ENCODE assay signal across 15 cellular contexts in genomic region chr17:79934653-79934970, GRCh38.
DNase-seq lines count a peak whose midpoint lies in the region; ATAC-seq, FAIRE-seq and TF ChIP-seq lines count a peak whose summit lies in the region.
"Had no signal": no experiment of that assay in that cellular context is flagged by ENCODE, and none has a peak within 500 bp of the region (broad histone marks: within the 10 kb centered on the region; RNA-seq: fewer than 3 reads in every experiment).

No MANE protein-coding gene starts in this region.

- peak overlapping the region; percentile 63; the same call in 1 of the 3 replicates for H3K4me2 ChIP-seq in A549

- FAIRE-seq in A549 (lab: Jason Lieb, UNC), result no peak
- FAIRE-seq: A204.1 had no signal

- no peaks in the 10 kb centered on the region for H3K27me3 ChIP-seq in Caco-2 (replicated peaks; ENCODE audit: control insufficient read depth, insufficient read depth, low read length)

- H3K4me1 ChIP-seq in A549 (peaks cover 69% of the 10 kb centered on the region), Caco-2 (peaks cover 25% of the 10 kb centered on the region), mucosa of descending colon (ENCODE audit: low read depth) (peaks cover 30% of the 10 kb centered on the region)

- no peak overlapping the region for H3K4me3 Mint-ChIP-seq in Caco-2 (ENCODE audit: unreplicated experiment)
- no peak overlapping the region for H3K4me3 Mint-ChIP-seq in activated T-helper 1 cell treated with anti-CD3 and anti-CD28 coated beads, Interleukin-12 subunit alpha, Interleukin-12 subunit beta, Interleukin-2, Interleukin-4 antibody, amounts not matched to agents 30 ng/mL and 10 ng/mL and 1 ng/mL, durations not matched to agents 14 hours and 24 hours and 36 hours
- H3K4me3 Mint-ChIP-seq: H9 had no signal

- no peak overlapping the region for H3K4me3 ChIP-seq in A549
- H3K4me3 ChIP-seq in Caco-2 (ENCODE audit: low read depth, low read length), result no peak overlapping the region
- H3K4me3 ChIP-seq in SK-N-MC, result no peak overlapping the region
- H3K4me3 ChIP-seq in mucosa of descending colon, result no peak overlapping the region
- H3K4me3 ChIP-seq: PC-9, SJCRH30 had no signal

- DNase-seq in A549 (ENCODE audit: low read depth in 1 of 2, low spot score in 1 of 2) (no peak), Caco-2 (no peak), SK-N-MC (ENCODE audit: low read depth, low spot score) (no peak), mucosa of descending colon (peak in 2 of 3 donors; percentile 24 to 33), NCI-H2171 treated with DMSO at 0.1 percent for 48 hours (lab: John Stamatoyannopoulos, UW) (no peak)
- no peak for DNase-seq in activated T-helper 1 cell treated with anti-CD3 and anti-CD28 coated beads, Interleukin-12 subunit alpha, Interleukin-12 subunit beta, Interleukin-2, Interleukin-4 antibody, amounts not matched to agents 30 ng/mL and 10 ng/mL and 1 ng/mL, durations not matched to agents 14 hours and 24 hours and 36 hours (ENCODE audit: low spot score)
- DNase-seq: DND-41, NCI-H1105, NCI-H2081, NCI-H510A, SJCRH30 had no signal

- H3K9me3 ChIP-seq in A549 (no peaks in the 10 kb centered on the region), Caco-2 (no peaks in the 10 kb centered on the region), SK-N-MC (ENCODE audit: low read depth, low read length) (no peaks in the 10 kb centered on the region), mucosa of descending colon (no peaks in the 10 kb centered on the region)
- H3K9me3 ChIP-seq: SJCRH30 had no signal

- peaks cover 30% of the 10 kb centered on the region for H3K36me3 Mint-ChIP-seq in Caco-2 (ENCODE audit: insufficient read depth, unreplicated experiment)
- no peaks in the 10 kb centered on the region for H3K36me3 Mint-ChIP-seq in activated T-helper 1 cell treated with anti-CD3 and anti-CD28 coated beads, Interleukin-12 subunit alpha, Interleukin-12 subunit beta, Interleukin-2, Interleukin-4 antibody, amounts not matched to agents 30 ng/mL and 10 ng/mL and 1 ng/mL, durations not matched to agents 14 hours and 24 hours and 36 hours (ENCODE audit: low read depth)

- 84% methylated on average over 8 of the region's 9 CpGs for WGBS in A549 (ENCODE audit: missing lambda C conversion rate)

- H3K27ac ChIP-seq in A549 (peak overlapping the region; percentile 94), SK-N-MC (peak overlapping the region; percentile 56)
- H3K27ac ChIP-seq: PC-9, SJCRH30 had no signal

- no peak for TF ChIP-seq POLR2A in A549 (IDR thresholded peaks at IDR 0.05; ENCODE audit: low read length)

- H3K4me1 Mint-ChIP-seq in Caco-2 (ENCODE audit: low read depth, unreplicated experiment), result peaks cover 34% of the 10 kb centered on the region
- peaks cover 9% of the 10 kb centered on the region for H3K4me1 Mint-ChIP-seq in activated T-helper 1 cell treated with anti-CD3 and anti-CD28 coated beads, Interleukin-12 subunit alpha, Interleukin-12 subunit beta, Interleukin-2, Interleukin-4 antibody, amounts not matched to agents 30 ng/mL and 10 ng/mL and 1 ng/mL, durations not matched to agents 14 hours and 24 hours and 36 hours (ENCODE audit: low read depth)

- peak overlapping the region; percentile 80 for H3K27ac Mint-ChIP-seq in Caco-2 (ENCODE audit: unreplicated experiment)
- no peak overlapping the region for H3K27ac Mint-ChIP-seq in activated T-helper 1 cell treated with anti-CD3 and anti-CD28 coated beads, Interleukin-12 subunit alpha, Interleukin-12 subunit beta, Interleukin-2, Interleukin-4 antibody, amounts not matched to agents 30 ng/mL and 10 ng/mL and 1 ng/mL, durations not matched to agents 14 hours and 24 hours and 36 hours

- TF ChIP-seq CTCF in A549 (IDR thresholded peaks at IDR 0.05) (no peak), Caco-2 (IDR thresholded peaks at IDR 0.05; ENCODE audit: insufficient read depth in 1 of 2, low read depth in 1 of 2, low read length in 1 of 2, severe bottlenecking in 1 of 2, unreplicated experiment in 1 of 2) (no peak), mucosa of descending colon (IDR thresholded peaks at IDR 0.05) (no peak)

- H3K36me3 ChIP-seq in Caco-2 (ENCODE audit: control insufficient read depth, insufficient read depth, low read length), result no peaks in the 10 kb centered on the region
- H3K36me3 ChIP-seq in SK-N-MC (ENCODE audit: insufficient read depth, low read length), result no peaks in the 10 kb centered on the region
- no peaks in the 10 kb centered on the region for H3K36me3 ChIP-seq in mucosa of descending colon (ENCODE audit: low read depth)
- H3K36me3 ChIP-seq: SJCRH30 had no signal

- CTCF ChIA-PET in A549 (lab: Yijun Ruan, JAX) (interaction anchor here (0.6 to 1.4 kb wide), 6 partner anchors 11 to 1992 kb away, joined by 3 to 5 read pairs (median 3); no protein-coding TSS in a partner anchor), Caco-2 (lab: Charles Lee) (no interaction called here)

- BruUV-seq in Caco-2 (replicated peaks; lab: Mats Ljungman, UMichigan), result no TSS peak

- no peaks in the 10 kb centered on the region for H3K9me3 Mint-ChIP-seq in Caco-2 (ENCODE audit: unreplicated experiment)
- no peaks in the 10 kb centered on the region for H3K9me3 Mint-ChIP-seq in activated T-helper 1 cell treated with anti-CD3 and anti-CD28 coated beads, Interleukin-12 subunit alpha, Interleukin-12 subunit beta, Interleukin-2, Interleukin-4 antibody, amounts not matched to agents 30 ng/mL and 10 ng/mL and 1 ng/mL, durations not matched to agents 14 hours and 24 hours and 36 hours
- H3K9me3 Mint-ChIP-seq: H9 had no signal

- H3K27me3 Mint-ChIP-seq in Caco-2 (ENCODE audit: insufficient read depth, unreplicated experiment), result no peaks in the 10 kb centered on the region
- peaks cover 26% of the 10 kb centered on the region for H3K27me3 Mint-ChIP-seq in activated T-helper 1 cell treated with anti-CD3 and anti-CD28 coated beads, Interleukin-12 subunit alpha, Interleukin-12 subunit beta, Interleukin-2, Interleukin-4 antibody, amounts not matched to agents 30 ng/mL and 10 ng/mL and 1 ng/mL, durations not matched to agents 14 hours and 24 hours and 36 hours (ENCODE audit: insufficient read depth)

- TF ChIP-seq RAD21 in A549 (conservative IDR thresholded peaks at IDR 0.05 in 1 of 2, IDR thresholded peaks at IDR 0.05 in 1 of 2), result no peak

- H3K9ac ChIP-seq in SK-N-MC (ENCODE audit: insufficient read length), result no peak overlapping the region

- ATAC-seq in A549 (no peak), mucosa of descending colon (no peak), HG03039 (IDR thresholded peaks at IDR 0.05; ENCODE audit: unreplicated experiment) (no peak)

- no peak for TF ChIP-seq EP300 in A549 (IDR thresholded peaks at IDR 0.05)

- intact Hi-C loops in Caco-2 (cut with micrococcal nuclease; ENCODE audit: unreplicated experiment), result no loop called here
- intact Hi-C loops in mucosa of descending colon (cut with DNase I, micrococcal nuclease), result no loop called here
- intact Hi-C loops in activated T-helper 1 cell treated with anti-CD3 and anti-CD28 coated beads, Interleukin-12 subunit alpha, Interleukin-12 subunit beta, Interleukin-2, Interleukin-4 antibody, amounts not matched to agents 30 ng/mL and 10 ng/mL and 1 ng/mL, durations not matched to agents 14 hours and 24 hours and 36 hours (cut with micrococcal nuclease), result no loop called here

- POLR2A ChIA-PET in A549 (lab: Yijun Ruan, JAX), result no interaction called here
- POLR2A ChIA-PET in Caco-2 (lab: Charles Lee), result no interaction called here

TF ChIP-seq in A549, 52 proteins besides CTCF, POLR2A, EP300 and RAD21:
- TF ChIP-seq CHD2 (IDR thresholded peaks at IDR 0.05; ENCODE audit: low read length, partially characterized antibody) (no peak), CBX8 (IDR thresholded peaks at IDR 0.05) (no peak), BHLHE40 (IDR thresholded peaks at IDR 0.05; ENCODE audit: low read depth, low read length) (no peak), PBX3 (IDR thresholded peaks at IDR 0.05) (no peak), E2F6 (IDR thresholded peaks at IDR 0.05; ENCODE audit: borderline replicate concordance, low read depth) (no peak), CHD4 (IDR thresholded peaks at IDR 0.05; ENCODE audit: borderline replicate concordance) (no peak), HES2 (IDR thresholded peaks at IDR 0.05) (no peak), EHMT2 (IDR thresholded peaks at IDR 0.05; ENCODE audit: low read depth) (no peak), POLR2AphosphoS2 (conservative IDR thresholded peaks at IDR 0.05; ENCODE audit: low read length) (no peak), NPAS2 (CRISPR knock-in tag; IDR thresholded peaks at IDR 0.05; ENCODE audit: borderline replicate concordance) (no peak), HMGXB4 (CRISPR knock-in tag; IDR thresholded peaks at IDR 0.05; ENCODE audit: borderline replicate concordance) (no peak)

Comparison
In these comparisons a context has a peak if more than half of its experiments do, and no peak if none do; other contexts are left out.
1. DNase-seq: peak in mucosa of descending colon (2 of 3); none in A549 (0 of 2), Caco-2 (0 of 2), SK-N-MC (single experiment), NCI-H2171 treated with DMSO at 0.1 percent for 48 hours (single experiment) and activated T-helper 1 cell treated with anti-CD3 and anti-CD28 coated beads, Interleukin-12 subunit alpha, Interleukin-12 subunit beta, Interleukin-2, Interleukin-4 antibody, amounts not matched to agents 30 ng/mL and 10 ng/mL and 1 ng/mL, durations not matched to agents 14 hours and 24 hours and 36 hours (single experiment).